Comparison of ENCODE assay signal across 10 cellular contexts in genomic region chr15:32866486-32867312, GRCh38.
DNase-seq lines count a peak whose midpoint lies in the region; ATAC-seq and TF ChIP-seq lines count a peak whose summit lies in the region.
"Had no signal": no experiment of that assay in that cellular context is flagged by ENCODE, and none has a peak within 500 bp of the region (broad histone marks: within the 10 kb centered on the region; RNA-seq: fewer than 3 reads in every experiment).

No MANE protein-coding gene starts in this region.

- H3K36me3 ChIP-seq in esophagus squamous epithelium, result no peaks in the 10 kb centered on the region

- H3K27me3 ChIP-seq in esophagus squamous epithelium, result no peaks in the 10 kb centered on the region

- TF ChIP-seq CTCF in esophagus squamous epithelium (IDR thresholded peaks at IDR 0.05) (no peak), GM13976 (IDR thresholded peaks at IDR 0.05; ENCODE audit: borderline replicate concordance, control extremely low read depth, extremely low read depth, insufficient read depth, missing control alignments) (no peak)

- WGBS in esophagus squamous epithelium, 2 donors, result 58 to 77% methylated on average over 6 of the region's 6 CpGs

- no peak for TF ChIP-seq POLR2A in esophagus squamous epithelium (IDR thresholded peaks at IDR 0.05)

- H3K4me3 ChIP-seq in esophagus squamous epithelium, result no peak overlapping the region

- no peaks in the 10 kb centered on the region for H3K9me3 ChIP-seq in esophagus squamous epithelium

- in situ Hi-C loops in GM13976 (cut with MboI; ENCODE audit: low sequenced_read_pairs, unreplicated experiment), result no loop called here

- DNase-seq in NOMO-1 treated with DMSO at 0.1 percent for 48 hours (lab: John Stamatoyannopoulos, UW; ENCODE audit: unreplicated experiment) (peak; percentile 95), esophagus squamous epithelium (lab: John Stamatoyannopoulos, UW) (no peak), pons (ENCODE audit: low spot score) (peak; percentile 41), NCI-H226 (no peak), GM13976 (ENCODE audit: low spot score) (no peak)
- DNase-seq in central memory CD4-positive, alpha-beta T cell, result no peak
- DNase-seq: COR-L47, NCI-H510A treated with DMSO at 0.1 percent for 48 hours had no signal

- peak; percentile 50 for ATAC-seq in GM19043 (IDR thresholded peaks at IDR 0.05; ENCODE audit: low read depth, unreplicated experiment)
- ATAC-seq in esophagus mucosa, result no peak

- intact Hi-C loops in esophagus squamous epithelium (cut with DNase I), result no loop called here

- H3K27ac ChIP-seq in esophagus squamous epithelium, result peak overlapping the region in 3 of 4 donors; percentile 43 to 81 (median 47)

- peaks cover 0 to 22% (median 11%) of the 10 kb centered on the region in 3 donors for H3K4me1 ChIP-seq in esophagus squamous epithelium

Comparison
In these comparisons a context has a peak if more than half of its experiments do, and no peak if none do; other contexts are left out.
1. DNase-seq: peak in NOMO-1 treated with DMSO at 0.1 percent for 48 hours (single experiment) and pons (single experiment); none in esophagus squamous epithelium (single experiment), NCI-H226 (single experiment), central memory CD4-positive, alpha-beta T cell (single experiment) and GM13976 (single experiment).